In genomic region chr15:84784262-84784661, GRCh38 we compare ENCODE assay signal across 2 cellular contexts.
TF ChIP-seq lines count a peak whose summit lies in the region.

No MANE protein-coding gene starts in this region.

TF ChIP-seq in H1, 55 proteins besides CTCF, POLR2A, EP300 and RAD21:
- no peak for TF ChIP-seq JUND (IDR thresholded peaks at IDR 0.05; ENCODE audit: low read length)
- TF ChIP-seq PHF8 (conservative IDR thresholded peaks at IDR 0.05; ENCODE audit: low read depth, low read length), result no peak
- no peak for TF ChIP-seq YY1 (IDR thresholded peaks at IDR 0.05; ENCODE audit: low read depth, low read length)
- no peak for TF ChIP-seq CBX8 (IDR thresholded peaks at IDR 0.05; ENCODE audit: borderline replicate concordance, low read depth, low read length)
- no peak for TF ChIP-seq JUN (IDR thresholded peaks at IDR 0.05; ENCODE audit: low read depth, low read length)
- no peak for TF ChIP-seq SIRT6 (IDR thresholded peaks at IDR 0.05; ENCODE audit: low read length)

TF ChIP-seq in SK-N-SH, 30 proteins besides CTCF, POLR2A, EP300 and RAD21:
- TF ChIP-seq SMC3 (IDR thresholded peaks at IDR 0.05; ENCODE audit: low read depth, low read length) (no peak), TAF1 (IDR thresholded peaks at IDR 0.05; ENCODE audit: borderline replicate concordance, low read depth, low read length) (no peak), FOXM1 (IDR thresholded peaks at IDR 0.05; ENCODE audit: low read depth) (no peak), EZH2phosphoT487 (IDR thresholded peaks at IDR 0.05; ENCODE audit: borderline replicate concordance, low read depth) (no peak), POLR2AphosphoS5 (IDR thresholded peaks at IDR 0.05; ENCODE audit: low read depth, low read length) (no peak), USF2 (IDR thresholded peaks at IDR 0.05; ENCODE audit: borderline replicate concordance, low read depth, low read length) (no peak), TEAD4 (IDR thresholded peaks at IDR 0.05; ENCODE audit: borderline replicate concordance, insufficient read depth) (no peak), JUND (IDR thresholded peaks at IDR 0.05) (no peak), RFX5 (IDR thresholded peaks at IDR 0.05; ENCODE audit: low read length) (no peak), YY1 (IDR thresholded peaks at IDR 0.05; ENCODE audit: low read depth) (no peak), TCF12 (IDR thresholded peaks at IDR 0.05) (no peak), FOSL2 (IDR thresholded peaks at IDR 0.05; ENCODE audit: borderline replicate concordance, low read depth) (no peak), ELF1 (IDR thresholded peaks at IDR 0.05) (no peak), NFIC (IDR thresholded peaks at IDR 0.05; ENCODE audit: borderline replicate concordance) (no peak), USF1 (IDR thresholded peaks at IDR 0.05; ENCODE audit: borderline replicate concordance, low read depth) (no peak), NRF1 (IDR thresholded peaks at IDR 0.05; ENCODE audit: low read depth, low read length) (no peak)
- TF ChIP-seq, protein P1, sequence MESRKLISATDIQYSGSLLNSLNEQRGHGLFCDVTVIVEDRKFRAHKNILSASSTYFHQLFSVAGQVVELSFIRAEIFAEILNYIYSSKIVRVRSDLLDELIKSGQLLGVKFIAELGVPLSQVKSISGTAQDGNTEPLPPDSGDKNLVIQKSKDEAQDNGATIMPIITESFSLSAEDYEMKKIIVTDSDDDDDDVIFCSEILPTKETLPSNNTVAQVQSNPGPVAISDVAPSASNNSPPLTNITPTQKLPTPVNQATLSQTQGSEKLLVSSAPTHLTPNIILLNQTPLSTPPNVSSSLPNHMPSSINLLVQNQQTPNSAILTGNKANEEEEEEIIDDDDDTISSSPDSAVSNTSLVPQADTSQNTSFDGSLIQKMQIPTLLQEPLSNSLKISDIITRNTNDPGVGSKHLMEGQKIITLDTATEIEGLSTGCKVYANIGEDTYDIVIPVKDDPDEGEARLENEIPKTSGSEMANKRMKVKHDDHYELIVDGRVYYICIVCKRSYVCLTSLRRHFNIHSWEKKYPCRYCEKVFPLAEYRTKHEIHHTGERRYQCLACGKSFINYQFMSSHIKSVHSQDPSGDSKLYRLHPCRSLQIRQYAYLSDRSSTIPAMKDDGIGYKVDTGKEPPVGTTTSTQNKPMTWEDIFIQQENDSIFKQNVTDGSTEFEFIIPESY (IDR thresholded peaks at IDR 0.05; ENCODE audit: borderline replicate concordance, low read depth), result no peak
